35 cellular contexts compared by ENCODE assay signal in the genomic region with DNA sequence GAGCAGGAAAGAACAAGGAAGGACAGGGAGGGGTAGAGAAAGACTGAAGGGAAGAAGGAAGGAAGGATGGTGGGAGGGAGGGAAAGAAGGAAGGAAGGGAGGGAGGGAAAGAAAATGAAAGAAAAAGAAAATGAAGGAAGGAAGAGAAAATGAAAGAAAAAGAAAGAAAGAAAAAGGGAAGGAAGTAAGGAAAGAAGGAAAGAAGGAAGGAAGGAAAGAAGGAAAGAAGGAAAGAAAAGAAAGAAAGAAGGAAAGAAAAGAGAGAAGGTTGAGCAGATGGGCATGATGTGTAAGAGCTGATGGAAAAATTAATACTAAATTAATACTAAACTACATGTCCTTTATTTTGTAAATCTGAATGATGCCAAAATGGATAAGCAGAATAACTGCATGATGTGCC.
"Had no signal": no experiment of that assay in that cellular context is flagged by ENCODE, and none has a peak within 500 bp of the region (broad histone marks: within the 10 kb centered on the region; RNA-seq: fewer than 3 reads in every experiment).

No MANE protein-coding gene starts in this region.

- H3K36me3 ChIP-seq: adrenal gland, brain microvascular endothelial cell, breast epithelium had no signal

- H3K27me3 Mint-ChIP-seq: activated CD4-positive, alpha-beta memory T cell treated with anti-CD3 and anti-CD28 coated beads, Interleukin-2, amount 10 ng/mL, durations not matched to agents 7 days and 5 days; activated CD4-positive, alpha-beta T cell treated with anti-CD3 and anti-CD28 coated beads for 36 hours; activated CD4-positive, alpha-beta T cell treated with anti-CD3 and anti-CD28 coated beads, Interleukin-2, amount 10 ng/mL, durations not matched to agents 7 days and 5 days; activated CD8-positive, alpha-beta memory T cell treated with anti-CD3 and anti-CD28 coated beads, Interleukin-2, amount 10 ng/mL, durations not matched to agents 7 days and 5 days; activated naive CD4-positive, alpha-beta T cell treated with anti-CD3 and anti-CD28 coated beads, Interleukin-2, amount 10 ng/mL, durations not matched to agents 7 days and 5 days; activated naive CD4-positive, alpha-beta T cell treated with anti-CD3 and anti-CD28 coated beads, Interleukin-2, amount 50 U/mL, for 24 hours; activated naive CD8-positive, alpha-beta T cell treated with anti-CD3 and anti-CD28 coated beads, Interleukin-2, amount 10 ng/mL, durations not matched to agents 7 days and 5 days; activated T-cell treated with anti-CD3 and anti-CD28 coated beads, Interleukin-2, amount 50 U/mL, for 24 hours had no signal

- H3K4me3 Mint-ChIP-seq: activated CD4-positive, alpha-beta memory T cell treated with anti-CD3 and anti-CD28 coated beads, Interleukin-2, amount 10 ng/mL, durations not matched to agents 7 days and 5 days; activated CD4-positive, alpha-beta T cell treated with anti-CD3 and anti-CD28 coated beads for 36 hours; activated CD4-positive, alpha-beta T cell treated with anti-CD3 and anti-CD28 coated beads, Interleukin-2, amount 10 ng/mL, durations not matched to agents 7 days and 5 days; activated CD8-positive, alpha-beta memory T cell treated with anti-CD3 and anti-CD28 coated beads, Interleukin-2, amount 10 ng/mL, durations not matched to agents 7 days and 5 days; activated CD8-positive, alpha-beta T cell treated with anti-CD3 and anti-CD28 coated beads, Interleukin-2, amount 10 ng/mL, durations not matched to agents 7 days and 5 days; activated naive CD4-positive, alpha-beta T cell treated with anti-CD3 and anti-CD28 coated beads, Interleukin-2, amount 10 ng/mL, durations not matched to agents 7 days and 5 days; activated naive CD4-positive, alpha-beta T cell treated with anti-CD3 and anti-CD28 coated beads, Interleukin-2, amount 50 U/mL, for 24 hours; activated naive CD8-positive, alpha-beta T cell; activated naive CD8-positive, alpha-beta T cell treated with anti-CD3 and anti-CD28 coated beads, Interleukin-2, amount 10 ng/mL, durations not matched to agents 7 days and 5 days; activated naive CD8-positive, alpha-beta T cell treated with anti-CD3 and anti-CD28 coated beads, Interleukin-2, amount 50 U/mL, for 24 hours; activated T-cell treated with anti-CD3 and anti-CD28 coated beads, Interleukin-2, amount 50 U/mL, for 24 hours; T-helper 1 cell treated with Interleukin-12 subunit alpha and Interleukin-12 subunit beta and Interleukin-4 antibody, amounts not matched to agents 30 μg/mL and 1 μg/mL, for 36 hours; T-helper 2 cell treated with Interferon-gamma antibody and Interleukin-4, amounts not matched to agents 5 μg/mL and 100 μg/mL, for 36 hours had no signal

- H3K9me3 ChIP-seq: adrenal gland, body of pancreas, breast epithelium had no signal

- H3K4me1 ChIP-seq: body of pancreas, breast epithelium had no signal

- ATAC-seq: activated CD4-positive, alpha-beta T cell treated with anti-CD3 and anti-CD28 coated beads for 36 hours; activated CD4-positive, CD25-positive, alpha-beta regulatory T cell treated with anti-CD3 and anti-CD28 coated beads, Interleukin-2, amount 50 U/mL, for 24 hours; activated CD8-positive, alpha-beta memory T cell treated with anti-CD3 and anti-CD28 coated beads, Interleukin-2, amount 10 ng/mL, durations not matched to agents 7 days and 5 days; activated CD8-positive, alpha-beta T cell treated with anti-CD3 and anti-CD28 coated beads, Interleukin-2, amount 10 ng/mL, durations not matched to agents 7 days and 5 days; activated naive CD8-positive, alpha-beta T cell treated with anti-CD3 and anti-CD28 coated beads, Interleukin-2, amount 50 U/mL, for 24 hours; body of pancreas had no signal

- H3K4me1 Mint-ChIP-seq: activated CD4-positive, alpha-beta memory T cell treated with anti-CD3 and anti-CD28 coated beads, Interleukin-2, amount 10 ng/mL, durations not matched to agents 7 days and 5 days; activated CD4-positive, alpha-beta T cell treated with anti-CD3 and anti-CD28 coated beads for 36 hours; activated CD4-positive, alpha-beta T cell treated with anti-CD3 and anti-CD28 coated beads, Interleukin-2, amount 10 ng/mL, durations not matched to agents 7 days and 5 days; activated CD8-positive, alpha-beta memory T cell treated with anti-CD3 and anti-CD28 coated beads, Interleukin-2, amount 10 ng/mL, durations not matched to agents 7 days and 5 days; activated naive CD4-positive, alpha-beta T cell treated with anti-CD3 and anti-CD28 coated beads, Interleukin-2, amount 10 ng/mL, durations not matched to agents 7 days and 5 days; activated naive CD4-positive, alpha-beta T cell treated with anti-CD3 and anti-CD28 coated beads, Interleukin-2, amount 50 U/mL, for 24 hours; activated naive CD8-positive, alpha-beta T cell treated with anti-CD3 and anti-CD28 coated beads, Interleukin-2, amount 10 ng/mL, durations not matched to agents 7 days and 5 days; activated naive CD8-positive, alpha-beta T cell treated with anti-CD3 and anti-CD28 coated beads, Interleukin-2, amount 50 U/mL, for 24 hours had no signal

- H3K4me3 ChIP-seq: adrenal gland, body of pancreas, breast epithelium had no signal

- H3K27ac ChIP-seq: adrenal gland, body of pancreas, brain microvascular endothelial cell, VCaP had no signal

- H3K27ac Mint-ChIP-seq: activated CD4-positive, alpha-beta memory T cell treated with anti-CD3 and anti-CD28 coated beads, Interleukin-2, amount 10 ng/mL, durations not matched to agents 7 days and 5 days; activated CD4-positive, alpha-beta T cell treated with anti-CD3 and anti-CD28 coated beads for 36 hours; activated CD4-positive, alpha-beta T cell treated with anti-CD3 and anti-CD28 coated beads, Interleukin-2, amount 10 ng/mL, durations not matched to agents 7 days and 5 days; activated CD8-positive, alpha-beta memory T cell treated with anti-CD3 and anti-CD28 coated beads, Interleukin-2, amount 10 ng/mL, durations not matched to agents 7 days and 5 days; activated CD8-positive, alpha-beta T cell treated with anti-CD3 and anti-CD28 coated beads, Interleukin-2, amount 10 ng/mL, durations not matched to agents 7 days and 5 days; activated naive CD4-positive, alpha-beta T cell treated with anti-CD3 and anti-CD28 coated beads, Interleukin-2, amount 10 ng/mL, durations not matched to agents 7 days and 5 days; activated naive CD4-positive, alpha-beta T cell treated with anti-CD3 and anti-CD28 coated beads, Interleukin-2, amount 50 U/mL, for 24 hours; activated naive CD8-positive, alpha-beta T cell; activated naive CD8-positive, alpha-beta T cell treated with anti-CD3 and anti-CD28 coated beads, Interleukin-2, amount 10 ng/mL, durations not matched to agents 7 days and 5 days; activated naive CD8-positive, alpha-beta T cell treated with anti-CD3 and anti-CD28 coated beads, Interleukin-2, amount 50 U/mL, for 24 hours; activated T-cell treated with anti-CD3 and anti-CD28 coated beads, Interleukin-2, amount 50 U/mL, for 24 hours; activated T-helper 2 cell treated with anti-CD3 and anti-CD28 coated beads, Interferon-gamma antibody, Interleukin-2, Interleukin-4, amounts not matched to agents 10 μg/mL and 5 μg/mL and 100 μg/mL, durations not matched to agents 14 hours and 24 hours and 36 hours; T-helper 1 cell treated with Interleukin-12 subunit alpha and Interleukin-12 subunit beta and Interleukin-4 antibody, amounts not matched to agents 30 μg/mL and 1 μg/mL, for 36 hours; T-helper 2 cell treated with Interferon-gamma antibody and Interleukin-4, amounts not matched to agents 5 μg/mL and 100 μg/mL, for 36 hours had no signal

- DNase-seq: activated CD4-positive, alpha-beta memory T cell treated with anti-CD3 and anti-CD28 coated beads, Interleukin-2, amount 10 ng/mL, durations not matched to agents 7 days and 5 days; activated CD4-positive, alpha-beta T cell treated with anti-CD3 and anti-CD28 coated beads for 1 hour; activated CD4-positive, alpha-beta T cell treated with anti-CD3 and anti-CD28 coated beads for 36 hours; activated CD4-positive, alpha-beta T cell treated with anti-CD3 and anti-CD28 coated beads for 48 hours; activated CD4-positive, alpha-beta T cell treated with anti-CD3 and anti-CD28 coated beads, Interleukin-2, amount 10 ng/mL, durations not matched to agents 7 days and 5 days; activated CD4-positive, alpha-beta T cell treated with anti-CD3 and anti-CD28 coated beads, Interleukin-2, amount 50 U/mL, for 48 hours; activated CD4-positive, CD25-positive, alpha-beta regulatory T cell; activated CD8-positive, alpha-beta memory T cell treated with anti-CD3 and anti-CD28 coated beads for 24 hours; activated CD8-positive, alpha-beta memory T cell treated with anti-CD3 and anti-CD28 coated beads, Interleukin-2, amount 10 ng/mL, durations not matched to agents 7 days and 5 days; activated CD8-positive, alpha-beta memory T cell treated with anti-CD3 and anti-CD28 coated beads, Interleukin-2, amount 50 U/mL, for 48 hours; activated CD8-positive, alpha-beta T cell treated with anti-CD3 and anti-CD28 coated beads, Interleukin-2, amount 10 ng/mL, durations not matched to agents 7 days and 5 days; activated effector memory CD4-positive, alpha-beta T cell treated with Interleukin-2 at 50 U/mL for 16 hours; activated gamma-delta T cell; activated naive CD4-positive, alpha-beta T cell treated with anti-CD3 and anti-CD28 coated beads, Interleukin-2, amount 10 ng/mL, durations not matched to agents 7 days and 5 days; activated naive CD4-positive, alpha-beta T cell treated with Interleukin-2 at 50 U/mL for 16 hours; activated naive CD8-positive, alpha-beta T cell treated with anti-CD3 and anti-CD28 coated beads, Interleukin-2, amount 10 ng/mL, durations not matched to agents 7 days and 5 days; activated naive CD8-positive, alpha-beta T cell treated with anti-CD3 and anti-CD28 coated beads, Interleukin-2, amount 50 U/mL, for 24 hours; activated T-cell treated with anti-CD3 and anti-CD28 coated beads, Interleukin-2, amount 50 U/mL, for 24 hours; activated T-cell treated with anti-CD3 and anti-CD28 coated beads, Interleukin-2, amount 50 U/mL, for 48 hours; amniotic stem cell; aorta; brain microvascular endothelial cell; central memory CD4-positive, alpha-beta T cell; T-helper 2 cell; T-helper 9 cell had no signal

- H3K27me3 ChIP-seq: adrenal gland, body of pancreas, brain microvascular endothelial cell, breast epithelium had no signal

- H3K36me3 Mint-ChIP-seq: activated naive CD4-positive, alpha-beta T cell treated with anti-CD3 and anti-CD28 coated beads, Interleukin-2, amount 10 ng/mL, durations not matched to agents 7 days and 5 days; activated naive CD4-positive, alpha-beta T cell treated with anti-CD3 and anti-CD28 coated beads, Interleukin-2, amount 50 U/mL, for 24 hours; activated naive CD8-positive, alpha-beta T cell; activated naive CD8-positive, alpha-beta T cell treated with anti-CD3 and anti-CD28 coated beads, Interleukin-2, amount 10 ng/mL, durations not matched to agents 7 days and 5 days had no signal
